8 cellular contexts compared by ENCODE assay signal in genomic region chr5:37838152-37838932, GRCh38. TPM values are rescaled to one million over a fixed set of nuclear protein-coding genes. Genes with fewer than 3 reads are reported as not detected.
A peak's percentile ranks its signal among the peaks of the same experiment; 100 is the strongest.
DNase-seq lines count a peak whose midpoint lies in the region; ATAC-seq and TF ChIP-seq lines count a peak whose summit lies in the region.

No MANE protein-coding gene starts in this region.

- H3K27me3 ChIP-seq in CD4-positive, alpha-beta T cell (ENCODE audit: control insufficient read depth, insufficient read depth, low read length) = peaks cover 92% of the 10 kb centered on the region
- peaks cover 18% of the 10 kb centered on the region for H3K27me3 ChIP-seq in brain microvascular endothelial cell (replicated peaks)
- H3K27me3 ChIP-seq in thoracic aorta (replicated peaks; ENCODE audit: insufficient read depth) = peaks cover 13% of the 10 kb centered on the region

- H3K27ac ChIP-seq in CD4-positive, alpha-beta T cell (ENCODE audit: low read depth, low read length) = no peak overlapping the region
- H3K27ac ChIP-seq in brain microvascular endothelial cell = no peak overlapping the region
- no peak overlapping the region for H3K27ac ChIP-seq in thoracic aorta

- no peak overlapping the region for H3K27ac Mint-ChIP-seq in CD4-positive, alpha-beta T cell
- H3K27ac Mint-ChIP-seq in stimulated activated memory B cell treated with anti-CD40 and anti-IgM and Interleukin-4, amounts not matched to agents 10 μg/mL and 1 μg/mL and 100 μg/mL, for 72 hours = no peak overlapping the region

- POLR2A ChIA-PET in CD4-positive, alpha-beta T cell (lab: Charles Lee) = no interaction called here

- peak overlapping the region; percentile 46 for H3K4me3 Mint-ChIP-seq in CD4-positive, alpha-beta T cell
- H3K4me3 Mint-ChIP-seq in stimulated activated memory B cell treated with anti-CD40 and anti-IgM and Interleukin-4, amounts not matched to agents 10 μg/mL and 1 μg/mL and 100 μg/mL, for 72 hours = no peak overlapping the region

- no peaks in the 10 kb centered on the region for H3K36me3 Mint-ChIP-seq in CD4-positive, alpha-beta T cell (ENCODE audit: low read depth)
- no peaks in the 10 kb centered on the region for H3K36me3 Mint-ChIP-seq in stimulated activated memory B cell treated with anti-CD40 and anti-IgM and Interleukin-4, amounts not matched to agents 10 μg/mL and 1 μg/mL and 100 μg/mL, for 72 hours

- no peaks in the 10 kb centered on the region for H3K9me3 ChIP-seq in CD4-positive, alpha-beta T cell (ENCODE audit: control insufficient read depth, low read length)
- no peaks in the 10 kb centered on the region for H3K9me3 ChIP-seq in thoracic aorta

- intact Hi-C loops in CD4-positive, alpha-beta T cell (cut with DNase I, micrococcal nuclease) = loop anchor here in 1 of 2 experiments (5.0 kb wide), 1 partner anchor 354 kb away; no protein-coding TSS in a partner anchor
- intact Hi-C loops in left colon (cut with DNase I, micrococcal nuclease) = loop anchor here (5.0 kb wide), 1 partner anchor 354 kb away; no protein-coding TSS in a partner anchor

- H3K36me3 ChIP-seq in brain microvascular endothelial cell (replicated peaks) (no peaks in the 10 kb centered on the region), thoracic aorta (no peaks in the 10 kb centered on the region)

- ATAC-seq in CD4-positive, alpha-beta T cell (ENCODE audit: poor library complexity) = no peak
- ATAC-seq in thoracic aorta (ENCODE audit: insufficient number of reproducible peaks, low FRiP score, low read depth) = no peak
- ATAC-seq in stimulated activated memory B cell treated with anti-CD40 and anti-IgM and Interleukin-4, amounts not matched to agents 10 μg/mL and 1 μg/mL and 100 μg/mL, for 72 hours = no peak
- no peak for ATAC-seq in GM18498 (IDR thresholded peaks at IDR 0.05; ENCODE audit: unreplicated experiment)
- no peak for ATAC-seq in left colon

- no peaks in the 10 kb centered on the region for H3K9me3 Mint-ChIP-seq in CD4-positive, alpha-beta T cell
- no peaks in the 10 kb centered on the region for H3K9me3 Mint-ChIP-seq in stimulated activated memory B cell treated with anti-CD40 and anti-IgM and Interleukin-4, amounts not matched to agents 10 μg/mL and 1 μg/mL and 100 μg/mL, for 72 hours

- in situ Hi-C loops in brain microvascular endothelial cell (cut with HindIII; ENCODE audit: low pct_ligation_motif_present, low sequenced_read_pairs) = loop anchor here (25.0 kb wide), 1 partner anchor 349 kb away; no protein-coding TSS in a partner anchor

- DNase-seq in CD4-positive, alpha-beta T cell = no peak
- DNase-seq in HK-2 (ENCODE audit: unreplicated experiment) (peak; percentile 64), brain microvascular endothelial cell (no peak), kidney tubule cell (ENCODE audit: low spot score) (peak; percentile 47), thoracic aorta (ENCODE audit: low spot score) (no peak), left colon (no peak)

- H3K4me1 ChIP-seq in thoracic aorta (ENCODE audit: control insufficient read depth in 1 of 2, low read depth in 2 of 2) = peaks cover 29 to 59% of the 10 kb centered on the region in 2 donors

- H3K4me1 Mint-ChIP-seq in CD4-positive, alpha-beta T cell (ENCODE audit: low read depth) = peaks cover 26% of the 10 kb centered on the region
- H3K4me1 Mint-ChIP-seq in stimulated activated memory B cell treated with anti-CD40 and anti-IgM and Interleukin-4, amounts not matched to agents 10 μg/mL and 1 μg/mL and 100 μg/mL, for 72 hours = peaks cover 36% of the 10 kb centered on the region

- H3K4me3 ChIP-seq in brain microvascular endothelial cell (ENCODE audit: low read depth, low read length) = peak overlapping the region; percentile 69
- peak overlapping the region; percentile 73 for H3K4me3 ChIP-seq in thoracic aorta

- peaks cover 85% of the 10 kb centered on the region for H3K27me3 Mint-ChIP-seq in CD4-positive, alpha-beta T cell
- peaks cover 90% of the 10 kb centered on the region for H3K27me3 Mint-ChIP-seq in stimulated activated memory B cell treated with anti-CD40 and anti-IgM and Interleukin-4, amounts not matched to agents 10 μg/mL and 1 μg/mL and 100 μg/mL, for 72 hours

- TF ChIP-seq CTCF in CD4-positive, alpha-beta T cell (IDR thresholded peaks at IDR 0.05) = no peak
- TF ChIP-seq CTCF in brain microvascular endothelial cell (IDR thresholded peaks at IDR 0.05; ENCODE audit: low read depth, low read length, missing control alignments) (peak; percentile 55), thoracic aorta (IDR thresholded peaks at IDR 0.05) (no peak)

- CTCF ChIA-PET in CD4-positive, alpha-beta T cell (lab: Charles Lee) = no interaction called here

RNA-seq across cellular contexts. Expression of gene GDNF, which starts 1.5 kb away (rescaled TPM):
- total RNA-seq in CD4-positive, alpha-beta T cell = not detected
- total RNA-seq in thoracic aorta (1 to 10 TPM in 1 of 2 donors, not detected in 1; 1.3 TPM), left colon (1 to 10 TPM in 1 of 2 donors, under 1 TPM in 1; 0.82 to 2.5 TPM)

Comparison
In these comparisons a context has a peak if more than half of its experiments do, and no peak if none do; other contexts are left out.
1. DNase-seq: peak in HK-2 (single experiment) and kidney tubule cell (single experiment); none in CD4-positive, alpha-beta T cell (0 of 10), brain microvascular endothelial cell (single experiment), thoracic aorta (single experiment) and left colon (0 of 2).